Comparison of ENCODE assay signal across 14 cellular contexts in genomic region chr5:74241751-74242140, GRCh38.
DNase-seq lines count a peak whose midpoint lies in the region; ATAC-seq and TF ChIP-seq lines count a peak whose summit lies in the region.
"Had no signal": no experiment of that assay in that cellular context is flagged by ENCODE, and none has a peak within 500 bp of the region (broad histone marks: within the 10 kb centered on the region; RNA-seq: fewer than 3 reads in every experiment).

No MANE protein-coding gene starts in this region.

- H3K9me3 ChIP-seq in SJCRH30 (replicated peaks): no peaks in the 10 kb centered on the region; the same call in 1 of the 2 replicates
- H3K9me3 ChIP-seq: esophagus muscularis mucosa, testis had no signal

- peak overlapping the region; percentile 53 for H3K4me3 Mint-ChIP-seq in HFFc6

- 39 to 56% methylated on average over 2 of the region's 2 CpGs for WGBS in lower leg skin, 2 donors

- H3K4me1 Mint-ChIP-seq in HFFc6 (ENCODE audit: low read depth): no peaks in the 10 kb centered on the region; the same call in 1 of the 2 replicates

- no peak for TF ChIP-seq POLR2A in lower leg skin (IDR thresholded peaks at IDR 0.05)

- H3K4me1 ChIP-seq in SJCRH30: peaks cover 41% of the 10 kb centered on the region
- H3K4me1 ChIP-seq: esophagus muscularis mucosa had no signal

- peak overlapping the region; percentile 84 for H3K27ac Mint-ChIP-seq in HFFc6

- no peak for TF ChIP-seq CTCF in HFFc6 (IDR thresholded peaks at IDR 0.05)
- no peak for TF ChIP-seq CTCF in lower leg skin (IDR thresholded peaks at IDR 0.05)

- H3K4me3 ChIP-seq in SJCRH30: no peak overlapping the region
- H3K4me3 ChIP-seq in lower leg skin (ENCODE audit: low read depth, poor library complexity, severe bottlenecking): no peak overlapping the region
- H3K4me3 ChIP-seq: esophagus muscularis mucosa, testis had no signal

- H3K36me3 Mint-ChIP-seq in HFFc6 (ENCODE audit: low read depth): no peaks in the 10 kb centered on the region

- peak overlapping the region; percentile 47; the same call in 1 of the 2 replicates for H3K27ac ChIP-seq in SJCRH30
- H3K27ac ChIP-seq: esophagus muscularis mucosa had no signal

- no peaks in the 10 kb centered on the region for H3K27me3 Mint-ChIP-seq in HFFc6 (ENCODE audit: insufficient read depth)

- H3K36me3 ChIP-seq in SJCRH30: no peaks in the 10 kb centered on the region
- H3K36me3 ChIP-seq: esophagus muscularis mucosa had no signal

- H3K27me3 ChIP-seq in SJCRH30: no peaks in the 10 kb centered on the region
- H3K27me3 ChIP-seq: esophagus muscularis mucosa, testis had no signal

- H3K9me3 Mint-ChIP-seq in HFFc6: no peaks in the 10 kb centered on the region

- ATAC-seq in HG02870 (IDR thresholded peaks at IDR 0.05; ENCODE audit: unreplicated experiment) (no peak), HG03139 (IDR thresholded peaks at IDR 0.05; ENCODE audit: unreplicated experiment) (no peak), GM19455 (IDR thresholded peaks at IDR 0.05; ENCODE audit: unreplicated experiment) (no peak)

- intact Hi-C loops in lower leg skin (cut with DNase I; ENCODE audit: low total_unique reads): no loop called here

- DNase-seq in A172 (ENCODE audit: low spot score) (peak; percentile 92), HFFc6 (peak; percentile 69), SJCRH30 (no peak), iPS-NIHi7 (ENCODE audit: extremely low spot score) (peak; percentile 31), lower leg skin (ENCODE audit: low spot score in 2 of 2) (no peak)
- DNase-seq: 8988T, cerebellar nuclear complex, DND-41, NCI-H1417 had no signal

Comparison
In these comparisons a context has a peak if more than half of its experiments do, and no peak if none do; other contexts are left out.
1. DNase-seq: peak in A172 (single experiment), HFFc6 (single experiment) and iPS-NIHi7 (single experiment); none in SJCRH30 (0 of 2) and lower leg skin (0 of 2).